11 cellular contexts compared by ENCODE assay signal in genomic region chr1:32774950-32775634, GRCh38. TPM values are rescaled to one million over a fixed set of nuclear protein-coding genes. Genes with fewer than 3 reads are reported as not detected.
A peak's percentile ranks its signal among the peaks of the same experiment; 100 is the strongest.
DNase-seq lines count a peak whose midpoint lies in the region; FAIRE-seq and TF ChIP-seq lines count a peak whose summit lies in the region.
"Had no signal": no experiment of that assay in that cellular context is flagged by ENCODE, and none has a peak within 500 bp of the region (broad histone marks: within the 10 kb centered on the region; RNA-seq: fewer than 3 reads in every experiment).

No MANE protein-coding gene starts in this region.

- H3K27ac ChIP-seq in epithelial cell of prostate, result peak overlapping the region; percentile 58
- H3K27ac ChIP-seq in prostate gland, result peak overlapping the region; percentile 26 to 33
- no peak overlapping the region for H3K27ac ChIP-seq in effector memory CD4-positive, alpha-beta T cell (ENCODE audit: insufficient read depth, low read length, poor library complexity, severe bottlenecking)
- H3K27ac ChIP-seq: heart right ventricle, KMS-11 had no signal

- no peaks in the 10 kb centered on the region for H3K9me3 ChIP-seq in prostate gland
- H3K9me3 ChIP-seq in effector memory CD4-positive, alpha-beta T cell (ENCODE audit: control insufficient read depth, low read length), result no peaks in the 10 kb centered on the region
- H3K9me3 ChIP-seq: heart right ventricle had no signal

- H3K36me3 ChIP-seq in prostate gland, result no peaks in the 10 kb centered on the region
- peaks cover 28% of the 10 kb centered on the region for H3K36me3 ChIP-seq in effector memory CD4-positive, alpha-beta T cell (ENCODE audit: control insufficient read depth, insufficient read depth, low read length)

- DNase-seq in GM03348 (ENCODE audit: low spot score) (peak; percentile 68), RCC 7860 (ENCODE audit: low spot score) (peak; percentile 85), epithelial cell of prostate (ENCODE audit: low read depth, low spot score) (no peak), prostate gland (ENCODE audit: low spot score) (no peak), inferior parietal cortex (ENCODE audit: extremely low spot score) (no peak), HuH-7 (ENCODE audit: low spot score) (no peak), SIG-M5 (lab: John Stamatoyannopoulos, UW) (no peak)
- no peak for DNase-seq in effector memory CD4-positive, alpha-beta T cell
- DNase-seq: heart right ventricle; stimulated activated CD8-positive, alpha-beta memory T cell treated with anti-CD3 and anti-CD28 coated beads, Interleukin-4, amount 100 ng/mL, for 48 hours had no signal

- peak; percentile 88 for FAIRE-seq in RCC 7860 (lab: Jason Lieb, UNC)

- intact Hi-C loops in prostate gland (cut with DNase I), result no loop called here

- no peak for TF ChIP-seq POLR2A in prostate gland (IDR thresholded peaks at IDR 0.05)

- no peaks in the 10 kb centered on the region for H3K4me1 ChIP-seq in prostate gland (replicated peaks)
- no peaks in the 10 kb centered on the region for H3K4me1 ChIP-seq in effector memory CD4-positive, alpha-beta T cell (ENCODE audit: control insufficient read depth, insufficient read depth, low read length, poor library complexity, severe bottlenecking)

- no peaks in the 10 kb centered on the region for H3K27me3 ChIP-seq in prostate gland (replicated peaks; ENCODE audit: insufficient read depth)
- no peaks in the 10 kb centered on the region for H3K27me3 ChIP-seq in effector memory CD4-positive, alpha-beta T cell (replicated peaks; ENCODE audit: control insufficient read depth, insufficient read depth, low read length, poor library complexity, severe bottlenecking)
- H3K27me3 ChIP-seq: heart right ventricle had no signal

- WGBS in prostate gland, result 40% methylated on average over 2 of the region's 2 CpGs

- TF ChIP-seq CTCF in prostate gland (IDR thresholded peaks at IDR 0.05), result no peak

- no peak overlapping the region for H3K4me3 ChIP-seq in prostate gland
- H3K4me3 ChIP-seq in effector memory CD4-positive, alpha-beta T cell (ENCODE audit: insufficient read depth, low read depth, low read length, poor library complexity, severe bottlenecking), result no peak overlapping the region
- H3K4me3 ChIP-seq: heart right ventricle had no signal

RNA-seq across cellular contexts. Expression of gene YARS1, which starts 42.1 kb away (rescaled TPM):
- total RNA-seq in prostate gland, result 10 to 100 TPM; 32.0 to 63.5 TPM

RNA-seq across cellular contexts. Expression of gene S100PBP, which starts 42.4 kb away (rescaled TPM):
- 10 to 100 TPM; 27.1 to 72.5 TPM for total RNA-seq in prostate gland

Comparison
In these comparisons a context has a peak if more than half of its experiments do, and no peak if none do; other contexts are left out.
1. DNase-seq: peak in GM03348 (single experiment) and RCC 7860 (single experiment); none in epithelial cell of prostate (single experiment), prostate gland (single experiment), inferior parietal cortex (single experiment), effector memory CD4-positive, alpha-beta T cell (0 of 3), HuH-7 (single experiment) and SIG-M5 (single experiment).